Comparison of ENCODE assay signal across 29 cellular contexts in genomic region chr7:112088484-112089016, GRCh38.
"Had no signal": no experiment of that assay in that cellular context is flagged by ENCODE, and none has a peak within 500 bp of the region (broad histone marks: within the 10 kb centered on the region; RNA-seq: fewer than 3 reads in every experiment).

No MANE protein-coding gene starts in this region.

- H3K9me3 ChIP-seq: ascending aorta, breast epithelium, colonic mucosa, esophagus squamous epithelium, gastroesophageal sphincter, heart right ventricle had no signal

- H3K27me3 ChIP-seq: ascending aorta, breast epithelium, cardiac muscle cell, colonic mucosa, esophagus squamous epithelium, gastroesophageal sphincter, heart right ventricle, hepatocyte had no signal

- H3K4me1 ChIP-seq: colonic mucosa had no signal

- DNase-seq: activated CD4-positive, alpha-beta memory T cell treated with anti-CD3 and anti-CD28 coated beads for 36 hours; activated CD4-positive, alpha-beta T cell treated with anti-CD3 and anti-CD28 coated beads for 36 hours; activated CD4-positive, CD25-positive, alpha-beta regulatory T cell; activated CD4-positive, CD25-positive, alpha-beta regulatory T cell treated with anti-CD3 and anti-CD28 coated beads, Interleukin-2, amount 50 U/mL, for 72 hours; activated CD8-positive, alpha-beta memory T cell treated with anti-CD3 and anti-CD28 coated beads, Interleukin-2, amount 10 ng/mL, durations not matched to agents 7 days and 5 days; activated CD8-positive, alpha-beta memory T cell treated with anti-CD3 and anti-CD28 coated beads, Interleukin-2, amount 50 U/mL, for 4 hours; activated CD8-positive, alpha-beta T cell treated with anti-CD3 and anti-CD28 coated beads, Interleukin-2, amount 10 ng/mL, durations not matched to agents 7 days and 5 days; activated gamma-delta T cell; activated naive CD4-positive, alpha-beta T cell; activated naive CD4-positive, alpha-beta T cell treated with anti-CD3 and anti-CD28 coated beads, Interleukin-2, amount 10 ng/mL, durations not matched to agents 7 days and 5 days; activated naive CD8-positive, alpha-beta T cell treated with anti-CD3 and anti-CD28 coated beads, Interleukin-2, amount 10 ng/mL, durations not matched to agents 7 days and 5 days; activated T-cell treated with anti-CD3 and anti-CD28 coated beads, Interleukin-2, amount 50 U/mL, for 1 hour; activated T-cell treated with anti-CD3 and anti-CD28 coated beads, Interleukin-2, amount 50 U/mL, for 48 hours; central memory CD4-positive, alpha-beta T cell; cerebellar nuclear complex; colonic mucosa; effector CD8-positive, alpha-beta T cell; esophagus squamous epithelium; foreskin melanocyte; heart right ventricle had no signal

- H3K27ac ChIP-seq: ascending aorta, breast epithelium, cardiac muscle cell, colonic mucosa, epithelial cell of prostate, esophagus squamous epithelium, gastroesophageal sphincter, hepatocyte had no signal

- H3K4me2 ChIP-seq: hepatocyte had no signal

- ATAC-seq: activated CD4-positive, alpha-beta T cell treated with anti-CD3 and anti-CD28 coated beads for 36 hours; activated CD8-positive, alpha-beta memory T cell treated with anti-CD3 and anti-CD28 coated beads, Interleukin-2, amount 10 ng/mL, durations not matched to agents 7 days and 5 days; activated CD8-positive, alpha-beta T cell treated with anti-CD3 and anti-CD28 coated beads, Interleukin-2, amount 10 ng/mL, durations not matched to agents 7 days and 5 days; activated naive CD4-positive, alpha-beta T cell treated with anti-CD3 and anti-CD28 coated beads, Interleukin-2, amount 50 U/mL, for 72 hours; gastroesophageal sphincter; heart right ventricle had no signal

- FAIRE-seq: endometrium, endothelial cell of umbilical vein had no signal

- H3K4me3 ChIP-seq: ascending aorta, breast epithelium, cardiac muscle cell, colonic mucosa, esophagus squamous epithelium, gastroesophageal sphincter, heart right ventricle, hepatocyte had no signal

- H3K36me3 ChIP-seq: ascending aorta, breast epithelium, cardiac muscle cell, colonic mucosa, esophagus squamous epithelium, gastroesophageal sphincter, heart right ventricle had no signal

- H2AFZ ChIP-seq: hepatocyte had no signal
